Comparison of ENCODE assay signal across 1 cellular context in the genomic region with DNA sequence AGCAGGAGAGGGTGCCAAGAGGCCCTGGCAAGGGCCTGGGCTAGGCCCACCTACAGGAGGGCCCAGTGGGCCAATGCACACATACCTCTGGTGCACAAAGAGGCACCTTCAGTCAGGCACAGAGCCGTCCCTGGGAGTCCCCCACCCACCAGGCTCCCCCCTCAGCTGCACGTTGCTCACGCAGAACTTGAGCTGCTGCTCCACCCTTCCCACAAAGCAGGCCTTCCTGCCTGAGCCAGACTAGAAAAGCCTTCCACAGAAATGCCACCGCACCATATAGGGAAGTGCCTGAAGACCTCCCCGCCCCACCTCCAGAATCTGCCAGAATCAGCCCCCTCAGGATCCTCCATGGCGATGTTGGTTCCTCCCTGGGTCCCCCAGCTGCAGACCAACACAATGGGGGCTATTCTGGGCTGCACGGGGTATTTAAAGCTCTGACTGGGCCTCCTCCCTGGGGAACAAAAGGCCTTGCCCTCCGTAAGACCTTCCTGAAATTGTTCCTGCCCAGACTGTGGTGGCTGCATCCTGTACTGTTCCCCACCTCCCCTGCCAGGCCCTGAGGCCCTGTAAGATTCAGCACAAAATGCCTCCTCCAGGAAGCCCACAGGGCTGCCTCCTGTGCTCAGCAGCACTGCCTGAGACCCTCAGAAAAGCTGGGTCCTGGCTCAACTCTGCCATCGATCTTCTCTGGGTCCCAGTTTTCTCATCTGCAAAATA.
TF ChIP-seq lines count a peak whose summit lies in the region.

No MANE protein-coding gene starts in this region.

TF ChIP-seq in K562, 482 proteins besides CTCF, POLR2A, EP300 and RAD21 (continued from another document and continues in another):
- TF ChIP-seq KAT8 (IDR thresholded peaks at IDR 0.05; ENCODE audit: low read depth): no peak
- TF ChIP-seq WHSC1 (IDR thresholded peaks at IDR 0.05; ENCODE audit: low read length): peak; percentile 23
- peak; percentile 14; the same call in 1 of the 2 replicates for TF ChIP-seq SMAD4 (CRISPR knock-in tag; conservative IDR thresholded peaks at IDR 0.05)
- TF ChIP-seq RBM25 (IDR thresholded peaks at IDR 0.05; ENCODE audit: low read depth, low read length, severe bottlenecking): peak; percentile 96
- TF ChIP-seq KDM1A (IDR thresholded peaks at IDR 0.05): peak; percentile 58 to 84
- TF ChIP-seq ZNF133 (CRISPR knock-in tag; IDR thresholded peaks at IDR 0.05): 0 out of 2 replicates have a peak, but pooled peaks have one; percentile 34
- TF ChIP-seq ZFP36 (IDR thresholded peaks at IDR 0.05; ENCODE audit: low read depth, low read length, partially characterized antibody): peak; percentile 100
- peak; percentile 96 for TF ChIP-seq SMARCA5 (IDR thresholded peaks at IDR 0.05)
- TF ChIP-seq SNRNP70 (optimal IDR thresholded peaks at IDR 0.05; ENCODE audit: low read depth, low read length): no peak
- TF ChIP-seq HDAC2 (IDR thresholded peaks at IDR 0.05): peak; percentile 77
- no peak for TF ChIP-seq RBFOX2 (IDR thresholded peaks at IDR 0.05; ENCODE audit: low read depth, low read length)
- TF ChIP-seq HIVEP1 (CRISPR knock-in tag; IDR thresholded peaks at IDR 0.05): 0 out of 2 replicates have a peak, but pooled peaks have one; percentile 43
- TF ChIP-seq HNRNPL (IDR thresholded peaks at IDR 0.05; ENCODE audit: low read depth, low read length): no peak
- TF ChIP-seq RCOR1 (IDR thresholded peaks at IDR 0.05; ENCODE audit: borderline replicate concordance in 1 of 2, low read depth in 2 of 2, low read length in 2 of 2): peak; percentile 26 to 71; a peak in 3 of 4 replicates
- TF ChIP-seq, protein P1, sequence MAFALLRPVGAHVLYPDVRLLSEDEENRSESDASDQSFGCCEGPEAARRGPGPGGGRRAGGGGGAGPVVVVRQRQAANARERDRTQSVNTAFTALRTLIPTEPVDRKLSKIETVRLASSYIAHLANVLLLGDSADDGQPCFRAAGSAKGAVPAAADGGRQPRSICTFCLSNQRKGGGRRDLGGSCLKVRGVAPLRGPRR (CRISPR knock-in tag; IDR thresholded peaks at IDR 0.05): no peak
- TF ChIP-seq CREB1 (IDR thresholded peaks at IDR 0.05): no peak
- TF ChIP-seq CREB1 (CRISPR knock-in tag; IDR thresholded peaks at IDR 0.05): 0 out of 2 replicates have a peak, but pooled peaks have one; percentile 4
- TF ChIP-seq CBX1 (IDR thresholded peaks at IDR 0.05; ENCODE audit: low read depth): peak; percentile 41; the same call in 1 of the 2 replicates
- TF ChIP-seq ZNF143 (CRISPR knock-in tag; IDR thresholded peaks at IDR 0.05): peak; percentile 32; the same call in 1 of the 2 replicates
- TF ChIP-seq, protein P2, sequence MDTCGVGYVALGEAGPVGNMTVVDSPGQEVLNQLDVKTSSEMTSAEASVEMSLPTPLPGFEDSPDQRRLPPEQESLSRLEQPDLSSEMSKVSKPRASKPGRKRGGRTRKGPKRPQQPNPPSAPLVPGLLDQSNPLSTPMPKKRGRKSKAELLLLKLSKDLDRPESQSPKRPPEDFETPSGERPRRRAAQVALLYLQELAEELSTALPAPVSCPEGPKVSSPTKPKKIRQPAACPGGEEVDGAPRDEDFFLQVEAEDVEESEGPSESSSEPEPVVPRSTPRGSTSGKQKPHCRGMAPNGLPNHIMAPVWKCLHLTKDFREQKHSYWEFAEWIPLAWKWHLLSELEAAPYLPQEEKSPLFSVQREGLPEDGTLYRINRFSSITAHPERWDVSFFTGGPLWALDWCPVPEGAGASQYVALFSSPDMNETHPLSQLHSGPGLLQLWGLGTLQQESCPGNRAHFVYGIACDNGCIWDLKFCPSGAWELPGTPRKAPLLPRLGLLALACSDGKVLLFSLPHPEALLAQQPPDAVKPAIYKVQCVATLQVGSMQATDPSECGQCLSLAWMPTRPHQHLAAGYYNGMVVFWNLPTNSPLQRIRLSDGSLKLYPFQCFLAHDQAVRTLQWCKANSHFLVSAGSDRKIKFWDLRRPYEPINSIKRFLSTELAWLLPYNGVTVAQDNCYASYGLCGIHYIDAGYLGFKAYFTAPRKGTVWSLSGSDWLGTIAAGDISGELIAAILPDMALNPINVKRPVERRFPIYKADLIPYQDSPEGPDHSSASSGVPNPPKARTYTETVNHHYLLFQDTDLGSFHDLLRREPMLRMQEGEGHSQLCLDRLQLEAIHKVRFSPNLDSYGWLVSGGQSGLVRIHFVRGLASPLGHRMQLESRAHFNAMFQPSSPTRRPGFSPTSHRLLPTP (IDR thresholded peaks at IDR 0.05; ENCODE audit: borderline replicate concordance, extremely low read depth, insufficient read length): peak; percentile 65
- peak; percentile 92 for TF ChIP-seq SPI1 (IDR thresholded peaks at IDR 0.05; ENCODE audit: borderline replicate concordance, low read depth, low read length)
- TF ChIP-seq JUN (IDR thresholded peaks at IDR 0.05; ENCODE audit: borderline replicate concordance, low read depth, low read length): no peak
- TF ChIP-seq JUN (CRISPR knock-in tag; IDR thresholded peaks at IDR 0.05; ENCODE audit: borderline replicate concordance): peak; percentile 52; the same call in 1 of the 2 replicates
- TF ChIP-seq NRF1 (conservative IDR thresholded peaks at IDR 0.05 in 1 of 2, IDR thresholded peaks at IDR 0.05 in 1 of 2): peak in 1 of 2 experiments; percentile 14; a peak in 1 of 4 replicates
- TF ChIP-seq, protein P3, sequence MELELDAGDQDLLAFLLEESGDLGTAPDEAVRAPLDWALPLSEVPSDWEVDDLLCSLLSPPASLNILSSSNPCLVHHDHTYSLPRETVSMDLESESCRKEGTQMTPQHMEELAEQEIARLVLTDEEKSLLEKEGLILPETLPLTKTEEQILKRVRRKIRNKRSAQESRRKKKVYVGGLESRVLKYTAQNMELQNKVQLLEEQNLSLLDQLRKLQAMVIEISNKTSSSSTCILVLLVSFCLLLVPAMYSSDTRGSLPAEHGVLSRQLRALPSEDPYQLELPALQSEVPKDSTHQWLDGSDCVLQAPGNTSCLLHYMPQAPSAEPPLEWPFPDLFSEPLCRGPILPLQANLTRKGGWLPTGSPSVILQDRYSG (tag; conservative IDR thresholded peaks at IDR 0.05; ENCODE audit: low read depth): no peak
- TF ChIP-seq DACH1 (IDR thresholded peaks at IDR 0.05; ENCODE audit: partially characterized antibody): peak; percentile 26
- TF ChIP-seq SP2 (IDR thresholded peaks at IDR 0.05; ENCODE audit: extremely low read depth, low read depth, low read length, poor library complexity, severe bottlenecking): no peak
- no peak for TF ChIP-seq RNF2 (IDR thresholded peaks at IDR 0.05)
- TF ChIP-seq, protein P4, sequence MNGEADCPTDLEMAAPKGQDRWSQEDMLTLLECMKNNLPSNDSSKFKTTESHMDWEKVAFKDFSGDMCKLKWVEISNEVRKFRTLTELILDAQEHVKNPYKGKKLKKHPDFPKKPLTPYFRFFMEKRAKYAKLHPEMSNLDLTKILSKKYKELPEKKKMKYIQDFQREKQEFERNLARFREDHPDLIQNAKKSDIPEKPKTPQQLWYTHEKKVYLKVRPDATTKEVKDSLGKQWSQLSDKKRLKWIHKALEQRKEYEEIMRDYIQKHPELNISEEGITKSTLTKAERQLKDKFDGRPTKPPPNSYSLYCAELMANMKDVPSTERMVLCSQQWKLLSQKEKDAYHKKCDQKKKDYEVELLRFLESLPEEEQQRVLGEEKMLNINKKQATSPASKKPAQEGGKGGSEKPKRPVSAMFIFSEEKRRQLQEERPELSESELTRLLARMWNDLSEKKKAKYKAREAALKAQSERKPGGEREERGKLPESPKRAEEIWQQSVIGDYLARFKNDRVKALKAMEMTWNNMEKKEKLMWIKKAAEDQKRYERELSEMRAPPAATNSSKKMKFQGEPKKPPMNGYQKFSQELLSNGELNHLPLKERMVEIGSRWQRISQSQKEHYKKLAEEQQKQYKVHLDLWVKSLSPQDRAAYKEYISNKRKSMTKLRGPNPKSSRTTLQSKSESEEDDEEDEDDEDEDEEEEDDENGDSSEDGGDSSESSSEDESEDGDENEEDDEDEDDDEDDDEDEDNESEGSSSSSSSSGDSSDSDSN (IDR thresholded peaks at IDR 0.05; ENCODE audit: borderline replicate concordance in 1 of 2, low read depth in 2 of 2, low read length in 2 of 2): no peak
- TF ChIP-seq, protein P5, sequence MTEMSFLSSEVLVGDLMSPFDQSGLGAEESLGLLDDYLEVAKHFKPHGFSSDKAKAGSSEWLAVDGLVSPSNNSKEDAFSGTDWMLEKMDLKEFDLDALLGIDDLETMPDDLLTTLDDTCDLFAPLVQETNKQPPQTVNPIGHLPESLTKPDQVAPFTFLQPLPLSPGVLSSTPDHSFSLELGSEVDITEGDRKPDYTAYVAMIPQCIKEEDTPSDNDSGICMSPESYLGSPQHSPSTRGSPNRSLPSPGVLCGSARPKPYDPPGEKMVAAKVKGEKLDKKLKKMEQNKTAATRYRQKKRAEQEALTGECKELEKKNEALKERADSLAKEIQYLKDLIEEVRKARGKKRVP (CRISPR knock-in tag; IDR thresholded peaks at IDR 0.05): peak; percentile 14; the same call in 1 of the 2 replicates
- TF ChIP-seq CREM (IDR thresholded peaks at IDR 0.05; ENCODE audit: low read depth): 0 out of 2 replicates have a peak, but pooled peaks have one; percentile 31
- peak; percentile 14 for TF ChIP-seq TBP (optimal IDR thresholded peaks at IDR 0.05; ENCODE audit: low read depth, low read length)
- no peak for TF ChIP-seq LCOR (CRISPR knock-in tag; IDR thresholded peaks at IDR 0.05)
- peak; percentile 37 for TF ChIP-seq PHF20 (IDR thresholded peaks at IDR 0.05; ENCODE audit: partially characterized antibody)
- TF ChIP-seq GTF2E2 (tag; IDR thresholded peaks at IDR 0.05): 0 out of 2 replicates have a peak, but pooled peaks have one; percentile 27
- TF ChIP-seq, protein P6, sequence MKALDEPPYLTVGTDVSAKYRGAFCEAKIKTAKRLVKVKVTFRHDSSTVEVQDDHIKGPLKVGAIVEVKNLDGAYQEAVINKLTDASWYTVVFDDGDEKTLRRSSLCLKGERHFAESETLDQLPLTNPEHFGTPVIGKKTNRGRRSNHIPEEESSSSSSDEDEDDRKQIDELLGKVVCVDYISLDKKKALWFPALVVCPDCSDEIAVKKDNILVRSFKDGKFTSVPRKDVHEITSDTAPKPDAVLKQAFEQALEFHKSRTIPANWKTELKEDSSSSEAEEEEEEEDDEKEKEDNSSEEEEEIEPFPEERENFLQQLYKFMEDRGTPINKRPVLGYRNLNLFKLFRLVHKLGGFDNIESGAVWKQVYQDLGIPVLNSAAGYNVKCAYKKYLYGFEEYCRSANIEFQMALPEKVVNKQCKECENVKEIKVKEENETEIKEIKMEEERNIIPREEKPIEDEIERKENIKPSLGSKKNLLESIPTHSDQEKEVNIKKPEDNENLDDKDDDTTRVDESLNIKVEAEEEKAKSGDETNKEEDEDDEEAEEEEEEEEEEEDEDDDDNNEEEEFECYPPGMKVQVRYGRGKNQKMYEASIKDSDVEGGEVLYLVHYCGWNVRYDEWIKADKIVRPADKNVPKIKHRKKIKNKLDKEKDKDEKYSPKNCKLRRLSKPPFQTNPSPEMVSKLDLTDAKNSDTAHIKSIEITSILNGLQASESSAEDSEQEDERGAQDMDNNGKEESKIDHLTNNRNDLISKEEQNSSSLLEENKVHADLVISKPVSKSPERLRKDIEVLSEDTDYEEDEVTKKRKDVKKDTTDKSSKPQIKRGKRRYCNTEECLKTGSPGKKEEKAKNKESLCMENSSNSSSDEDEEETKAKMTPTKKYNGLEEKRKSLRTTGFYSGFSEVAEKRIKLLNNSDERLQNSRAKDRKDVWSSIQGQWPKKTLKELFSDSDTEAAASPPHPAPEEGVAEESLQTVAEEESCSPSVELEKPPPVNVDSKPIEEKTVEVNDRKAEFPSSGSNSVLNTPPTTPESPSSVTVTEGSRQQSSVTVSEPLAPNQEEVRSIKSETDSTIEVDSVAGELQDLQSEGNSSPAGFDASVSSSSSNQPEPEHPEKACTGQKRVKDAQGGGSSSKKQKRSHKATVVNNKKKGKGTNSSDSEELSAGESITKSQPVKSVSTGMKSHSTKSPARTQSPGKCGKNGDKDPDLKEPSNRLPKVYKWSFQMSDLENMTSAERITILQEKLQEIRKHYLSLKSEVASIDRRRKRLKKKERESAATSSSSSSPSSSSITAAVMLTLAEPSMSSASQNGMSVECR (CRISPR knock-in tag; IDR thresholded peaks at IDR 0.05): no peak
- peak; percentile 39; the same call in 1 of the 2 replicates for TF ChIP-seq MYNN (IDR thresholded peaks at IDR 0.05)
- TF ChIP-seq MYNN (CRISPR knock-in tag; IDR thresholded peaks at IDR 0.05): no peak
- TF ChIP-seq POLR2G (IDR thresholded peaks at IDR 0.05; ENCODE audit: low read depth, low read length): 0 out of 2 replicates have a peak, but pooled peaks have one; percentile 28
- no peak for TF ChIP-seq ZBED1 (IDR thresholded peaks at IDR 0.05)
- TF ChIP-seq PTBP1 (IDR thresholded peaks at IDR 0.05; ENCODE audit: low read depth, low read length): peak; percentile 95
- TF ChIP-seq STAT5B (CRISPR knock-in tag; IDR thresholded peaks at IDR 0.05): no peak
- TF ChIP-seq ZNF436 (CRISPR knock-in tag; IDR thresholded peaks at IDR 0.05): peak; percentile 97
- no peak for TF ChIP-seq RBM17 (IDR thresholded peaks at IDR 0.05; ENCODE audit: borderline replicate concordance, low read depth, low read length)
- TF ChIP-seq NCOA6 (IDR thresholded peaks at IDR 0.05): no peak
- TF ChIP-seq ERF (CRISPR knock-in tag; IDR thresholded peaks at IDR 0.05): no peak
- TF ChIP-seq ZC3H8 (IDR thresholded peaks at IDR 0.05): no peak
- TF ChIP-seq, protein P7, sequence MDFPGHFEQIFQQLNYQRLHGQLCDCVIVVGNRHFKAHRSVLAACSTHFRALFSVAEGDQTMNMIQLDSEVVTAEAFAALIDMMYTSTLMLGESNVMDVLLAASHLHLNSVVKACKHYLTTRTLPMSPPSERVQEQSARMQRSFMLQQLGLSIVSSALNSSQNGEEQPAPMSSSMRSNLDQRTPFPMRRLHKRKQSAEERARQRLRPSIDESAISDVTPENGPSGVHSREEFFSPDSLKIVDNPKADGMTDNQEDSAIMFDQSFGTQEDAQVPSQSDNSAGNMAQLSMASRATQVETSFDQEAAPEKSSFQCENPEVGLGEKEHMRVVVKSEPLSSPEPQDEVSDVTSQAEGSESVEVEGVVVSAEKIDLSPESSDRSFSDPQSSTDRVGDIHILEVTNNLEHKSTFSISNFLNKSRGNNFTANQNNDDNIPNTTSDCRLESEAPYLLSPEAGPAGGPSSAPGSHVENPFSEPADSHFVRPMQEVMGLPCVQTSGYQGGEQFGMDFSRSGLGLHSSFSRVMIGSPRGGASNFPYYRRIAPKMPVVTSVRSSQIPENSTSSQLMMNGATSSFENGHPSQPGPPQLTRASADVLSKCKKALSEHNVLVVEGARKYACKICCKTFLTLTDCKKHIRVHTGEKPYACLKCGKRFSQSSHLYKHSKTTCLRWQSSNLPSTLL (IDR thresholded peaks at IDR 0.05): no peak
- peak; percentile 97 for TF ChIP-seq BCOR (IDR thresholded peaks at IDR 0.05)
- TF ChIP-seq NR4A1 (CRISPR knock-in tag; IDR thresholded peaks at IDR 0.05): 0 out of 2 replicates have a peak, but pooled peaks have one; percentile 25
- TF ChIP-seq NR4A1 (tag; IDR thresholded peaks at IDR 0.05): no peak
- TF ChIP-seq, protein P8, sequence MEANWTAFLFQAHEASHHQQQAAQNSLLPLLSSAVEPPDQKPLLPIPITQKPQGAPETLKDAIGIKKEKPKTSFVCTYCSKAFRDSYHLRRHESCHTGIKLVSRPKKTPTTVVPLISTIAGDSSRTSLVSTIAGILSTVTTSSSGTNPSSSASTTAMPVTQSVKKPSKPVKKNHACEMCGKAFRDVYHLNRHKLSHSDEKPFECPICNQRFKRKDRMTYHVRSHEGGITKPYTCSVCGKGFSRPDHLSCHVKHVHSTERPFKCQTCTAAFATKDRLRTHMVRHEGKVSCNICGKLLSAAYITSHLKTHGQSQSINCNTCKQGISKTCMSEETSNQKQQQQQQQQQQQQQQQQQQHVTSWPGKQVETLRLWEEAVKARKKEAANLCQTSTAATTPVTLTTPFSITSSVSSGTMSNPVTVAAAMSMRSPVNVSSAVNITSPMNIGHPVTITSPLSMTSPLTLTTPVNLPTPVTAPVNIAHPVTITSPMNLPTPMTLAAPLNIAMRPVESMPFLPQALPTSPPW (CRISPR knock-in tag; IDR thresholded peaks at IDR 0.05): peak; percentile 77
